Comparison of ENCODE assay signal across 8 cellular contexts in genomic region chr18:35580748-35581534, GRCh38. TPM values are rescaled to one million over a fixed set of nuclear protein-coding genes. Genes with fewer than 3 reads are reported as not detected.
DNase-seq lines count a peak whose midpoint lies in the region; ATAC-seq lines count a peak whose summit lies in the region.

No MANE protein-coding gene starts in this region.

- no peak overlapping the region for H2AK5ac ChIP-seq in mesendoderm (ENCODE audit: low read length)

- peaks cover 6% of the 10 kb centered on the region for H3K4me1 ChIP-seq in effector memory CD4-positive, alpha-beta T cell (ENCODE audit: control insufficient read depth, insufficient read depth, low read length, poor library complexity, severe bottlenecking)
- peaks cover 10% of the 10 kb centered on the region for H3K4me1 ChIP-seq in mesendoderm (ENCODE audit: control insufficient read depth, low read depth, low read length)

- peak overlapping the region; percentile 56 for H3K27ac ChIP-seq in effector memory CD4-positive, alpha-beta T cell (ENCODE audit: insufficient read depth, low read length, poor library complexity, severe bottlenecking)
- H3K27ac ChIP-seq in mesendoderm (ENCODE audit: low read depth, low read length), result peak overlapping the region; percentile 85

- H3K27me3 ChIP-seq in effector memory CD4-positive, alpha-beta T cell (replicated peaks; ENCODE audit: control insufficient read depth, insufficient read depth, low read length, poor library complexity, severe bottlenecking), result no peaks in the 10 kb centered on the region
- H3K27me3 ChIP-seq in mesendoderm (ENCODE audit: insufficient read depth, low read length, poor library complexity), result no peaks in the 10 kb centered on the region

- H3K4me2 ChIP-seq in mesendoderm (ENCODE audit: low read length), result peak overlapping the region; percentile 43

- DNase-seq in NCI-H748 (lab: John Stamatoyannopoulos, UW; ENCODE audit: unreplicated experiment), result peak; percentile 77
- DNase-seq in NCI-H748 treated with DMSO at 0.1 percent for 48 hours (lab: John Stamatoyannopoulos, UW), result no peak
- peak; percentile 61 for DNase-seq in NCI-H2171 (lab: John Stamatoyannopoulos, UW)
- DNase-seq in activated CD4-positive, alpha-beta memory T cell treated with anti-CD3 and anti-CD28 coated beads, Interleukin-2, amount 10 ng/mL, durations not matched to agents 7 days and 5 days, result peak; percentile 53
- DNase-seq in effector memory CD4-positive, alpha-beta T cell, result peak; percentile 27 to 41 (median 32)
- DNase-seq in mesendoderm, result peak; percentile 78
- peak; percentile 11 for DNase-seq in stimulated activated CD8-positive, alpha-beta memory T cell treated with anti-CD3 and anti-CD28 coated beads, Interleukin-15, amount 100 ng/mL, for 24 hours (ENCODE audit: low read depth)

- peak overlapping the region; percentile 68 for H3K4me3 Mint-ChIP-seq in activated CD4-positive, alpha-beta memory T cell treated with anti-CD3 and anti-CD28 coated beads, Interleukin-2, amount 10 ng/mL, durations not matched to agents 7 days and 5 days

- H4K5ac ChIP-seq in mesendoderm (ENCODE audit: low read length), result no peak overlapping the region

- H3K23ac ChIP-seq in mesendoderm (ENCODE audit: low read length), result no peak overlapping the region

- CTCF ChIA-PET in activated CD4-positive, alpha-beta memory T cell treated with anti-CD3 and anti-CD28 coated beads, Interleukin-2, amount 10 ng/mL, durations not matched to agents 7 days and 5 days (lab: Charles Lee), result interaction anchor here (0.5 kb wide), 1 partner anchor 690 kb away, joined by 3 read pairs; no protein-coding TSS in a partner anchor

- peaks cover 25% of the 10 kb centered on the region for H3K79me2 ChIP-seq in mesendoderm (ENCODE audit: control insufficient read depth, insufficient read depth, low read length)

- H3K36me3 Mint-ChIP-seq in activated CD4-positive, alpha-beta memory T cell treated with anti-CD3 and anti-CD28 coated beads, Interleukin-2, amount 10 ng/mL, durations not matched to agents 7 days and 5 days (ENCODE audit: low read depth), result peaks cover 22% of the 10 kb centered on the region

- peak overlapping the region; percentile 82 for H3K4ac ChIP-seq in mesendoderm (ENCODE audit: low read depth, low read length)

- H3K27me3 Mint-ChIP-seq in activated CD4-positive, alpha-beta memory T cell treated with anti-CD3 and anti-CD28 coated beads, Interleukin-2, amount 10 ng/mL, durations not matched to agents 7 days and 5 days, result peaks cover 19% of the 10 kb centered on the region

- no CpG with 5 or more reads among the region's 94 CpGs for WGBS in mesendoderm (ENCODE audit: extremely low coverage, insufficient coverage, low lambda C conversion rate)

- POLR2A ChIA-PET in activated CD4-positive, alpha-beta memory T cell treated with anti-CD3 and anti-CD28 coated beads, Interleukin-2, amount 10 ng/mL, durations not matched to agents 7 days and 5 days (lab: Charles Lee), result interaction anchor here (1.0 to 1.4 kb wide), 3 partner anchors 10 to 83 kb away, joined by 3 to 6 read pairs (median 4); partner anchors contain the start of gene INO80C

- H3K18ac ChIP-seq in mesendoderm (ENCODE audit: low read length), result peak overlapping the region; percentile 85

- H2BK120ac ChIP-seq in mesendoderm (ENCODE audit: low read depth, low read length), result no peak overlapping the region

- peaks cover 43% of the 10 kb centered on the region for H3K4me1 Mint-ChIP-seq in activated CD4-positive, alpha-beta memory T cell treated with anti-CD3 and anti-CD28 coated beads, Interleukin-2, amount 10 ng/mL, durations not matched to agents 7 days and 5 days

- peaks cover 11% of the 10 kb centered on the region for H3K79me1 ChIP-seq in mesendoderm (ENCODE audit: low read length)

- H3K56ac ChIP-seq in mesendoderm (ENCODE audit: low read length), result peak overlapping the region; percentile 92

- peak; percentile 53 for ATAC-seq in HG02642 (IDR thresholded peaks at IDR 0.05; ENCODE audit: poor library complexity, unreplicated experiment)

- peak overlapping the region; percentile 70 for H3K4me3 ChIP-seq in effector memory CD4-positive, alpha-beta T cell (ENCODE audit: insufficient read depth, low read depth, low read length, poor library complexity, severe bottlenecking)
- H3K4me3 ChIP-seq in mesendoderm (ENCODE audit: low read length), result peak overlapping the region; percentile 45

- H2BK15ac ChIP-seq in mesendoderm (replicated peaks; ENCODE audit: low read depth), result no peak overlapping the region

- no peak overlapping the region for H3K27ac Mint-ChIP-seq in activated CD4-positive, alpha-beta memory T cell treated with anti-CD3 and anti-CD28 coated beads, Interleukin-2, amount 10 ng/mL, durations not matched to agents 7 days and 5 days

- H3K9ac ChIP-seq in mesendoderm (ENCODE audit: low read length), result peak overlapping the region; percentile 60

- H3K36me3 ChIP-seq in effector memory CD4-positive, alpha-beta T cell (ENCODE audit: control insufficient read depth, insufficient read depth, low read length), result no peaks in the 10 kb centered on the region
- H3K36me3 ChIP-seq in mesendoderm (ENCODE audit: control insufficient read depth, insufficient read depth, low read length), result no peaks in the 10 kb centered on the region

- H2BK5ac ChIP-seq in mesendoderm (ENCODE audit: low read length), result no peak overlapping the region

- H4K8ac ChIP-seq in mesendoderm (ENCODE audit: low read depth, low read length), result peak overlapping the region; percentile 16

- H3K9me3 Mint-ChIP-seq in activated CD4-positive, alpha-beta memory T cell treated with anti-CD3 and anti-CD28 coated beads, Interleukin-2, amount 10 ng/mL, durations not matched to agents 7 days and 5 days, result peaks cover 9% of the 10 kb centered on the region

- H3K9me3 ChIP-seq in effector memory CD4-positive, alpha-beta T cell (ENCODE audit: control insufficient read depth, low read length), result no peaks in the 10 kb centered on the region

RNA-seq across cellular contexts. Expression of gene GALNT1, which starts 0.6 kb away (rescaled TPM):
- 10 to 100 TPM; 44.0 to 47.3 TPM for total RNA-seq in activated CD4-positive, alpha-beta memory T cell treated with anti-CD3 and anti-CD28 coated beads, Interleukin-2, amount 10 ng/mL, durations not matched to agents 7 days and 5 days
- polyA plus RNA-seq in mesendoderm (2013, experiment 1 of 2), result 75.1 TPM
- polyA plus RNA-seq in mesendoderm (2013, experiment 2 of 2), result 76.3 TPM
